Comparison of ENCODE assay signal across 24 cellular contexts in the genomic region with DNA sequence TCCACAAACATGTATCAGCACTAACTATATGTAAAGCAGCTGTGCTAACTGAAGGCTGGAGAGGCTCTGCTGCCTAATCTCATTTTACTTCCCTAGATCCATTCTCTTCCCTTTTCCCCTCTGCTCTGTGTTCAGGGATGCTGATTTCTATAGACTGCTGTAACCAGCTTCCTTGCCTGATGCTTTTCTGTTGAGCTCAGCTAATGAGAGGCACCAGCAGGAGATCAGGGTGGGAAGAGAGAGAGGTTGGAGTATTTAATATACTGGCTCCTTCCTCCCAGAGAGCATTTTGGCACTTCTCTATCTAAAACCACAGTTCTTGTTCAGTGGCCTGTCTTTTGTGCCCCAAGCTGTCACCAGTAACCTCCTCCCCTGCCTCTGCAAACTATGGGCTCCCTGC.
DNase-seq lines count a peak whose midpoint lies in the region; TF ChIP-seq lines count a peak whose summit lies in the region.
"Had no signal": no experiment of that assay in that cellular context is flagged by ENCODE, and none has a peak within 500 bp of the region (broad histone marks: within the 10 kb centered on the region; RNA-seq: fewer than 3 reads in every experiment).

No MANE protein-coding gene starts in this region.

- peak; percentile 44 to 93 (median 74) for DNase-seq in NCI-H1417 (lab: John Stamatoyannopoulos, UW)
- DNase-seq in NCI-H1417 treated with DMSO at 0.1 percent for 48 hours (lab: John Stamatoyannopoulos, UW) = no peak
- DNase-seq in NCI-H2227 (lab: John Stamatoyannopoulos, UW; ENCODE audit: unreplicated experiment) = peak; percentile 61
- DNase-seq in WERI-Rb-1 = no peak
- DNase-seq in retina = peak; percentile 59
- no peak for DNase-seq in NCI-H1105 (lab: John Stamatoyannopoulos, UW)
- DNase-seq in putamen (ENCODE audit: low spot score) = no peak
- DNase-seq in iPS-NIHi11 (ENCODE audit: low spot score) = no peak
- DNase-seq: activated CD4-positive, alpha-beta memory T cell treated with anti-CD3 and anti-CD28 coated beads for 36 hours; activated CD8-positive, alpha-beta memory T cell treated with anti-CD3 and anti-CD28 coated beads, Interleukin-2, amount 50 U/mL, for 4 hours; activated naive CD4-positive, alpha-beta T cell treated with anti-CD3 and anti-CD28 coated beads, Interleukin-2, amount 50 U/mL, for 16 hours; amygdala; DND-41; foreskin fibroblast; heart left ventricle; lower lobe of right lung; NCI-H2029; NCI-H510A treated with DMSO at 0.1 percent for 48 hours; sigmoid colon; stimulated activated CD4-positive, alpha-beta T cell treated with anti-CD3 and anti-CD28 coated beads, Interleukin-4, amount 100 ng/mL, for 4 hours; upper lobe of left lung had no signal

- peak overlapping the region; percentile 44 for H3K27ac ChIP-seq in WERI-Rb-1
- H3K27ac ChIP-seq: 22Rv1, coronary artery, heart left ventricle, lower lobe of right lung, sigmoid colon, SJSA1, upper lobe of left lung had no signal

- H3K36me3 ChIP-seq in WERI-Rb-1 = no peaks in the 10 kb centered on the region
- H3K36me3 ChIP-seq: heart left ventricle, lower lobe of right lung, sigmoid colon, SJSA1, upper lobe of left lung had no signal

- H3K4me3 ChIP-seq in WERI-Rb-1 (ENCODE audit: low read depth, low read length) = no peak overlapping the region
- H3K4me3 ChIP-seq: coronary artery, heart left ventricle, lower lobe of right lung, sigmoid colon, SJSA1, upper lobe of left lung had no signal

- no peaks in the 10 kb centered on the region for H3K9me3 ChIP-seq in WERI-Rb-1 (ENCODE audit: severe bottlenecking)
- H3K9me3 ChIP-seq: heart left ventricle, lower lobe of right lung, sigmoid colon, SJSA1, upper lobe of left lung had no signal

- no peaks in the 10 kb centered on the region for H3K27me3 ChIP-seq in WERI-Rb-1 (ENCODE audit: insufficient read depth, low read depth, severe bottlenecking)
- H3K27me3 ChIP-seq: heart left ventricle, sigmoid colon, SJSA1, upper lobe of left lung had no signal

- no peak for TF ChIP-seq CTCF in WERI-Rb-1 (IDR thresholded peaks at IDR 0.05; ENCODE audit: low read depth, low read length)

Comparison
In these comparisons a context has a peak if more than half of its experiments do, and no peak if none do; other contexts are left out.
1. DNase-seq: peak in NCI-H1417 (3 of 3), NCI-H2227 (single experiment) and retina (single experiment); none in NCI-H1417 treated with DMSO at 0.1 percent for 48 hours (single experiment), WERI-Rb-1 (single experiment), NCI-H1105 (single experiment), putamen (single experiment) and iPS-NIHi11 (single experiment).